Comparison of ENCODE assay signal across 12 cellular contexts in genomic region chr3:19539488-19540395, GRCh38.
A peak's percentile ranks its signal among the peaks of the same experiment; 100 is the strongest.
DNase-seq lines count a peak whose midpoint lies in the region; ATAC-seq and TF ChIP-seq lines count a peak whose summit lies in the region.
"Had no signal": no experiment of that assay in that cellular context is flagged by ENCODE, and none has a peak within 500 bp of the region (broad histone marks: within the 10 kb centered on the region; RNA-seq: fewer than 3 reads in every experiment).

No MANE protein-coding gene starts in this region.

- H3K4me2 ChIP-seq in KMS-11, result peak overlapping the region; percentile 21; the same call in 1 of the 2 replicates

- H3K4me1 ChIP-seq in KMS-11 (ENCODE audit: low read depth, poor library complexity, severe bottlenecking) (peaks cover 53% of the 10 kb centered on the region), spleen (peaks cover 0 to 52% (median 7%) of the 10 kb centered on the region in 6 donors)
- H3K4me1 ChIP-seq: right atrium auricular region had no signal

- peaks cover 0 to 2% (median 0%) of the 10 kb centered on the region in 7 donors for H3K9me3 Mint-ChIP-seq in CD14-positive monocyte

- no peaks in the 10 kb centered on the region for H4K20me1 ChIP-seq in KMS-11 (ENCODE audit: insufficient read depth)

- no peaks in the 10 kb centered on the region for H3K36me3 Mint-ChIP-seq in CD14-positive monocyte
- H3K36me3 Mint-ChIP-seq: activated naive CD8-positive, alpha-beta T cell had no signal

- H3K27ac Mint-ChIP-seq in CD14-positive monocyte, result peak overlapping the region in 1 of 7 donors; percentile 80
- H3K27ac Mint-ChIP-seq: activated naive CD8-positive, alpha-beta T cell had no signal

- no peak overlapping the region for H3K4me3 Mint-ChIP-seq in CD14-positive monocyte
- H3K4me3 Mint-ChIP-seq: activated naive CD8-positive, alpha-beta T cell had no signal

- H3K36me3 ChIP-seq in KMS-11 (ENCODE audit: insufficient read depth) (no peaks in the 10 kb centered on the region), spleen (no peaks in the 10 kb centered on the region)
- H3K36me3 ChIP-seq: right atrium auricular region had no signal

- DNase-seq in spleen (no peak), CD14-positive monocyte (ENCODE audit: low spot score) (no peak), RKO (ENCODE audit: low spot score) (no peak), cerebellar cortex (ENCODE audit: low spot score) (no peak)
- no peak for DNase-seq in activated CD8-positive, alpha-beta memory T cell treated with anti-CD3 and anti-CD28 coated beads for 24 hours
- DNase-seq: left cardiac atrium; stimulated activated CD8-positive, alpha-beta memory T cell treated with anti-CD3 and anti-CD28 coated beads, Interleukin-4, amount 100 ng/mL, for 48 hours had no signal

- peak; percentile 75 for ATAC-seq in GM19324 (IDR thresholded peaks at IDR 0.05; ENCODE audit: low FRiP score, unreplicated experiment)
- ATAC-seq in HG02798 (IDR thresholded peaks at IDR 0.05; ENCODE audit: poor library complexity, unreplicated experiment), result peak; percentile 65

- no peaks in the 10 kb centered on the region for H3K27me3 Mint-ChIP-seq in CD14-positive monocyte (ENCODE audit: low read depth in 3 of 3)

- no peak overlapping the region for H3K27ac ChIP-seq in KMS-11
- H3K27ac ChIP-seq in spleen, result peak overlapping the region; percentile 36 to 82 (median 60)
- H3K27ac ChIP-seq: right atrium auricular region had no signal

- peaks cover 16% of the 10 kb centered on the region for H3K4me1 Mint-ChIP-seq in CD14-positive monocyte

- no peak for TF ChIP-seq POLR2A in spleen (IDR thresholded peaks at IDR 0.05)

- H3K9ac ChIP-seq in KMS-11, result no peak overlapping the region

- H3K79me2 ChIP-seq in KMS-11 (ENCODE audit: insufficient read depth, low read depth), result no peaks in the 10 kb centered on the region

- WGBS in spleen, 5 donors, result 6 to 18% (median 12%) methylated on average over 2 of the region's 2 CpGs

- H3K27me3 ChIP-seq in KMS-11 (ENCODE audit: insufficient read depth, low read depth) (no peaks in the 10 kb centered on the region), spleen (replicated peaks in 1 of 7) (no peaks in the 10 kb centered on the region)
- H3K27me3 ChIP-seq: right atrium auricular region had no signal

- H3K9me3 ChIP-seq in spleen, result no peaks in the 10 kb centered on the region
- H3K9me3 ChIP-seq: right atrium auricular region had no signal

- intact Hi-C loops in spleen (cut with DNase I; ENCODE audit: low total_unique reads) (no loop called here), CD14-positive monocyte (cut with micrococcal nuclease) (no loop called here)

- no peak for TF ChIP-seq CTCF in KMS-11 (conservative IDR thresholded peaks at IDR 0.05; ENCODE audit: low read depth, low read length)
- TF ChIP-seq CTCF in spleen (IDR thresholded peaks at IDR 0.05 in 8 of 11, conservative IDR thresholded peaks at IDR 0.05 in 3 of 11), result no peak
- TF ChIP-seq CTCF in CD14-positive monocyte (IDR thresholded peaks at IDR 0.05), result no peak

- H3K4me3 ChIP-seq in KMS-11 (IDR thresholded peaks at IDR 0.05; ENCODE audit: insufficient read depth, low read depth, low read length), result no peak overlapping the region
- no peak overlapping the region for H3K4me3 ChIP-seq in spleen
- H3K4me3 ChIP-seq: right atrium auricular region had no signal

- 0 out of 2 replicates have a peak overlapping the region, but pooled peaks have one; percentile 49 for H2AFZ ChIP-seq in KMS-11 (ENCODE audit: low read depth)
